In the genomic region with DNA sequence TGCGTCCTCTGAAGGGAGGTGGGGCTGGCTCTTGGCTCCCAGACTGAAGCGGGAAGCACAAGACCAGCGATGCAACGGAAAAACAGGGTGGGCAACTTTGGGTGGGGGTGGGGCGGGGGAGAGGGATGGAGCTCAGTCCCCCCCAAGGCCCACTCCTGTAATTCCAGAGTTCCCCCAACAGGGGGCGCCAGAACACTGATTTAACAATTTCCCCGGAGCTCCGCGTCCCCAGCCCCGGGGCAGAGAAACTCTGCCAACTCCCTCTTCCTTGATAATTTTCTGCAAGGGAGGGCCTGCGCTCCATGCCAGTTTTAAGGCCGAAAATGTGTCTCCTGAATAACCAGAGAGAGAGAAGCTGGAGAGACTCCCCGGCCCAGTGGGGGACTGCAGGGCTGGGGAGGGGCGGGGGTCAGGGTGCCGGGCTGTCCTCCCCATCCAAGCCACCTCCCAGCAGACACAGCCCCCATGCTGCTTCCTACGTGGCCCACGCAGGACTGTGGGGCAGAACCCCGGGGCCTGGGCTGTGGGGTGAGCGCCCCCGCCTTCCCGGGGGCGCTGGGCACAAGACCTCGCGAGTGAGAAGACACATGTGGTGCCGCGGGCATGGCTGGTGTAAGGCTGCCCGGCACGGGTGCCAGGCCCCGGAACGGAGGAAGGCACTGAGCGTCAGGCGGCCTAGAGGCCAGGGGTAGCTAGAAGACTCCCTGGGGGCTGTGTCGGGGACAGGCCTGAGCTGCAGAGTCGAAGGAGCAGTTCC, we compare ENCODE assay signal across 8 cellular contexts. TPM values are rescaled to one million over a fixed set of nuclear protein-coding genes. Genes with fewer than 3 reads are reported as not detected.
DNase-seq lines count a peak whose midpoint lies in the region; ATAC-seq and TF ChIP-seq lines count a peak whose summit lies in the region.

No MANE protein-coding gene starts in this region.

- DNase-seq in DMS153 treated with DMSO at 0.1 percent for 48 hours (lab: John Stamatoyannopoulos, UW; ENCODE audit: unreplicated experiment) (peak; percentile 41), Kasumi-1 (lab: John Stamatoyannopoulos, UW) (peak; percentile 40 to 71), SKM-1 (lab: John Stamatoyannopoulos, UW; ENCODE audit: unreplicated experiment) (peak; percentile 30), amniotic epithelial cell (ENCODE audit: low read depth) (peak; percentile 27), right cardiac atrium (peak; percentile 70 to 90 (median 88)), gastrocnemius medialis (peak in 1 of 2 donors; percentile 39), T1000 (lab: John Stamatoyannopoulos, UW) (no peak)

- H3K4me3 ChIP-seq in right cardiac atrium (ENCODE audit: low read length) (no peak overlapping the region), gastrocnemius medialis (peak overlapping the region in 1 of 4 donors; percentile 24)

- intact Hi-C loops in right cardiac atrium (cut with DNase I) (loop anchor here (2.0 to 10.0 kb wide), 5 partner anchors 71 to 253 kb away; partner anchors contain the start of gene CACNA1S (in 2 of the 4)), gastrocnemius medialis (cut with DNase I; ENCODE audit: low total_unique reads) (loop anchor here (1.0 to 5.0 kb wide), 3 partner anchors 71 to 250 kb away; no protein-coding TSS in a partner anchor)

- WGBS in right cardiac atrium, result 47% methylated on average over 34 of the region's 34 CpGs

- H3K9me3 ChIP-seq in right cardiac atrium (ENCODE audit: control insufficient read depth, low read length) (no peaks in the 10 kb centered on the region), gastrocnemius medialis (no peaks in the 10 kb centered on the region)

- no peaks in the 10 kb centered on the region for H3K36me3 ChIP-seq in gastrocnemius medialis

- in situ Hi-C loops in gastrocnemius medialis (cut with MboI; ENCODE audit: low sequenced_read_pairs in 4 of 4), result loop anchor here in 1 of 4 donors (5.0 kb wide), 1 partner anchor 70 kb away; no protein-coding TSS in a partner anchor

- TF ChIP-seq CTCF in gastrocnemius medialis (IDR thresholded peaks at IDR 0.05 in 4 of 5, conservative IDR thresholded peaks at IDR 0.05 in 1 of 5), result peak; percentile 50 to 91 (median 73)

- H3K27ac ChIP-seq in right cardiac atrium (ENCODE audit: low read length) (no peak overlapping the region), gastrocnemius medialis (no peak overlapping the region)

- ATAC-seq in right cardiac atrium, result peak; percentile 35 to 45
- peak; percentile 40 to 47 for ATAC-seq in gastrocnemius medialis
- ATAC-seq in GM19035 (IDR thresholded peaks at IDR 0.05; ENCODE audit: unreplicated experiment), result no peak

- TF ChIP-seq POLR2A in gastrocnemius medialis (IDR thresholded peaks at IDR 0.05), result no peak

- H3K4me1 ChIP-seq in right cardiac atrium (ENCODE audit: control insufficient read depth, insufficient read depth, low read length) (no peaks in the 10 kb centered on the region), gastrocnemius medialis (peaks cover 0 to 5% of the 10 kb centered on the region in 2 donors)

- H3K27me3 ChIP-seq in right cardiac atrium (ENCODE audit: control insufficient read depth, insufficient read depth) (no peaks in the 10 kb centered on the region), gastrocnemius medialis (no peaks in the 10 kb centered on the region)

RNA-seq across cellular contexts. Expression of gene KIF21B, which starts 51.4 kb away (rescaled TPM):
- total RNA-seq in right cardiac atrium (under 1 TPM; 0.53 to 0.83 (median 0.67) TPM), gastrocnemius medialis (under 1 TPM; 0.23 to 0.49 (median 0.36) TPM)
- polyA plus RNA-seq in right cardiac atrium, result 0.36 TPM
